ENCODE assay signal across 1 cellular context in genomic region chr6:43934183-43934802, GRCh38.
TF ChIP-seq lines count a peak whose summit lies in the region.

No MANE protein-coding gene starts in this region.

TF ChIP-seq in SK-N-SH, 30 proteins besides CTCF, POLR2A, EP300 and RAD21 (continued from another document):
- TF ChIP-seq PBX3 (IDR thresholded peaks at IDR 0.05): no peak
- no peak for TF ChIP-seq FOXJ3 (CRISPR knock-in tag; IDR thresholded peaks at IDR 0.05)
- TF ChIP-seq SIN3A (IDR thresholded peaks at IDR 0.05; ENCODE audit: borderline replicate concordance, low read depth, low read length): no peak
